In the genomic region with DNA sequence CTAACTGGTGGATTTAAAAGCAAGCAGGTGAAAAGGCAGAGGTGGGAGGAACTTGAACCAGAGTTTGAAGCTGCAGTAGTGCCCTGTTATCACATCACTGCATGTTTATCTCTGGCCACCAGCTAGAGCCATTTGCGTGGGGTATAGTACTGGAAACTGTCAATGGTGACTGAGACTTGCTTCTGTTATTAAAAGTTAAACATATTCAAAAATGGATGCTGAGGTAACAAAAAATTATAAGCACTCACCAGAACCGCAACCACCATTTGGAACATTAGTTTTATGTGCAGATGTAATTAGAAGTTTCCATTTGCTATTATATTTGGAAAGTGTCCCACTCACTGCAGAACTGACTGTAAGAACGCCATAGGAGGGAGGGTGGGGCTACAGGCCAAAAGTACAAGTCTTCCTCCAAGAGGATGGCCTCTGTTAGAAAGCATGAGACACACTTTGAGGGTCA, we compare ENCODE assay signal across 10 cellular contexts. TPM values are rescaled to one million over a fixed set of nuclear protein-coding genes. Genes with fewer than 3 reads are reported as not detected.
DNase-seq lines count a peak whose midpoint lies in the region; ATAC-seq and TF ChIP-seq lines count a peak whose summit lies in the region.
"Had no signal": no experiment of that assay in that cellular context is flagged by ENCODE, and none has a peak within 500 bp of the region (broad histone marks: within the 10 kb centered on the region; RNA-seq: fewer than 3 reads in every experiment).

No MANE protein-coding gene starts in this region.

- CTCF ChIA-PET in Calu3 (lab: Charles Lee) = interaction anchor here (0.5 to 1.4 kb wide), 5 partner anchors 22 to 104 kb away, joined by 3 to 4 read pairs (median 3); no protein-coding TSS in a partner anchor
- CTCF ChIA-PET in RWPE1 (lab: Yijun Ruan, JAX) = interaction anchor here (0.6 kb wide), 2 partner anchors 21 to 590 kb away, joined by 3 read pairs; no protein-coding TSS in a partner anchor

- peak overlapping the region; percentile 77 for H3K4me3 Mint-ChIP-seq in Calu3 (ENCODE audit: low read depth, unreplicated experiment)

- no peaks in the 10 kb centered on the region for H3K27me3 ChIP-seq in esophagus (ENCODE audit: control insufficient read depth in 1 of 2, insufficient read depth in 2 of 2, low read length in 2 of 2)
- H3K27me3 ChIP-seq in gastrocnemius medialis = no peaks in the 10 kb centered on the region

- no peaks in the 10 kb centered on the region for H3K9me3 ChIP-seq in esophagus (ENCODE audit: control insufficient read depth in 2 of 2, insufficient read depth in 1 of 2, low read depth in 1 of 2, low read length in 1 of 2)
- no peaks in the 10 kb centered on the region for H3K9me3 ChIP-seq in gastrocnemius medialis

- peaks cover 49% of the 10 kb centered on the region for H3K4me1 Mint-ChIP-seq in Calu3 (ENCODE audit: low read depth, unreplicated experiment)

- in situ Hi-C loops in gastrocnemius medialis (cut with MboI; ENCODE audit: low sequenced_read_pairs in 4 of 4) = no loop called here

- peak overlapping the region; percentile 58 for H3K27ac Mint-ChIP-seq in Calu3 (ENCODE audit: unreplicated experiment)

- no peak for ATAC-seq in gastrocnemius medialis

- intact Hi-C loops in Calu3 (cut with micrococcal nuclease; ENCODE audit: unreplicated experiment) = no loop called here
- intact Hi-C loops in gastrocnemius medialis (cut with DNase I; ENCODE audit: low total_unique reads) = loop anchor here (2.0 to 5.0 kb wide), 3 partner anchors 21 to 480 kb away; a partner anchor contains a TSS

- H3K4me3 ChIP-seq in esophagus (ENCODE audit: low read depth in 1 of 2, low read length in 2 of 2) (no peak overlapping the region), gastrocnemius medialis (no peak overlapping the region)

- no peak for TF ChIP-seq POLR2A in gastrocnemius medialis (IDR thresholded peaks at IDR 0.05)

- H3K36me3 ChIP-seq in esophagus (ENCODE audit: control insufficient read depth in 2 of 2, insufficient read depth in 2 of 2, low read length in 1 of 2) = no peaks in the 10 kb centered on the region
- H3K36me3 ChIP-seq in gastrocnemius medialis = no peaks in the 10 kb centered on the region

- H3K36me3 Mint-ChIP-seq in Calu3 (ENCODE audit: insufficient read depth, unreplicated experiment) = peaks cover 48% of the 10 kb centered on the region

- H3K27ac ChIP-seq in RWPE1 = peak overlapping the region; percentile 89
- peak overlapping the region; percentile 69 to 96 for H3K27ac ChIP-seq in esophagus (ENCODE audit: low read depth in 2 of 2, low read length in 1 of 2)
- peak overlapping the region; percentile 92 to 99 (median 98) for H3K27ac ChIP-seq in gastrocnemius medialis

- H3K9me3 Mint-ChIP-seq in Calu3 (ENCODE audit: low read depth, unreplicated experiment) = peaks cover 2% of the 10 kb centered on the region

- 48 to 51% methylated on average over 3 of the region's 3 CpGs for WGBS in esophagus, 2 donors

- no TSS peak for BruUV-seq in Calu3 (replicated peaks; lab: Mats Ljungman, UMichigan)

- no peaks in the 10 kb centered on the region for H3K27me3 Mint-ChIP-seq in Calu3 (ENCODE audit: unreplicated experiment)

- DNase-seq in Calu3 (no peak), RWPE1 (ENCODE audit: low spot score) (no peak), gastrocnemius medialis (no peak), HuH-7.5 (ENCODE audit: low spot score) (no peak), NCI-H82 treated with DMSO at 0.1 percent for 48 hours (lab: John Stamatoyannopoulos, UW; ENCODE audit: unreplicated experiment) (no peak), NCI-H1417 treated with DMSO at 0.1 percent for 48 hours (lab: John Stamatoyannopoulos, UW) (no peak), NCI-H2227 (lab: John Stamatoyannopoulos, UW; ENCODE audit: unreplicated experiment) (no peak)
- DNase-seq: DND-41 had no signal

- POLR2A ChIA-PET in RWPE1 (lab: Yijun Ruan, JAX; ENCODE audit: low non-redundant PET) = no interaction called here

- H3K4me1 ChIP-seq in esophagus (ENCODE audit: control insufficient read depth in 2 of 2, insufficient read depth in 2 of 2, low read length in 1 of 2) (peaks cover 3% of the 10 kb centered on the region in 2 donors), gastrocnemius medialis (peaks cover 28 to 32% of the 10 kb centered on the region in 2 donors)

- TF ChIP-seq CTCF in Calu3 (IDR thresholded peaks at IDR 0.05; ENCODE audit: unreplicated experiment) (no peak), RWPE1 (conservative IDR thresholded peaks at IDR 0.05; ENCODE audit: low read depth) (no peak), gastrocnemius medialis (IDR thresholded peaks at IDR 0.05 in 4 of 5, conservative IDR thresholded peaks at IDR 0.05 in 1 of 5) (no peak)

RNA-seq across cellular contexts. Expression of a gene that starts 1.2 kb away (rescaled TPM):
- total RNA-seq in Calu3 (2022) = 1,185 and 1,281 TPM in 2 replicates
- polyA plus RNA-seq in esophagus = 100 to 1,000 TPM; 328 to 334 TPM
- 100 to 1,000 TPM; 476 to 717 (median 695) TPM for total RNA-seq in gastrocnemius medialis

RNA-seq across cellular contexts. Expression of a gene that starts 36.8 kb away (rescaled TPM):
- total RNA-seq in Calu3 (2022) (5.8 and 7.6 TPM in 2 replicates), gastrocnemius medialis (not detected)
- under 1 TPM; 0.21 to 0.51 TPM for polyA plus RNA-seq in esophagus
- total RNA-seq: myocyte had no signal

RNA-seq across cellular contexts. Expression of a gene that starts 36.9 kb away (rescaled TPM):
- total RNA-seq in Calu3 (2022) (24.3 and 27.8 TPM in 2 replicates), gastrocnemius medialis (10 to 100 TPM; 31.2 to 45.8 (median 33.4) TPM)
- polyA plus RNA-seq in esophagus = 10 to 100 TPM; 17.1 to 22.9 TPM
